6 cellular contexts compared by ENCODE assay signal in genomic region chr7:101154693-101155102, GRCh38. TPM values are rescaled to one million over a fixed set of nuclear protein-coding genes. Genes with fewer than 3 reads are reported as not detected.
DNase-seq lines count a peak whose midpoint lies in the region; ATAC-seq and TF ChIP-seq lines count a peak whose summit lies in the region.

No MANE protein-coding gene starts in this region.

- no peaks in the 10 kb centered on the region for H3K27me3 ChIP-seq in NT2/D1 (ENCODE audit: insufficient read depth, insufficient read length)

- peak overlapping the region; percentile 78 for H3K27ac Mint-ChIP-seq in type B pancreatic cell

- ATAC-seq in GM21515 (IDR thresholded peaks at IDR 0.05; ENCODE audit: unreplicated experiment) (peak; percentile 29), left cardiac atrium (peak; percentile 42 to 53), GM19395 (IDR thresholded peaks at IDR 0.05; ENCODE audit: unreplicated experiment) (no peak)

- peak overlapping the region; percentile 57 for H3K4me3 ChIP-seq in NT2/D1 (ENCODE audit: insufficient read length, low read depth)

- peaks cover 11% of the 10 kb centered on the region for H3K4me1 Mint-ChIP-seq in type B pancreatic cell (ENCODE audit: unreplicated experiment)

- H3K9ac ChIP-seq in NT2/D1 (ENCODE audit: insufficient read length, low read depth) = peak overlapping the region; percentile 81

- peaks cover 10% of the 10 kb centered on the region for H3K36me3 Mint-ChIP-seq in type B pancreatic cell

- no peaks in the 10 kb centered on the region for H3K9me3 Mint-ChIP-seq in type B pancreatic cell

- no peak for TF ChIP-seq CTCF in type B pancreatic cell (conservative IDR thresholded peaks at IDR 0.05)

- peaks cover 28% of the 10 kb centered on the region for H3K36me3 ChIP-seq in NT2/D1 (ENCODE audit: insufficient read depth, insufficient read length, low read length)

- peaks cover 6% of the 10 kb centered on the region; the same call in 1 of the 2 replicates for H3K9me3 ChIP-seq in NT2/D1 (ENCODE audit: insufficient read depth, low read length)

- peaks cover 5% of the 10 kb centered on the region for H3K27me3 Mint-ChIP-seq in type B pancreatic cell

- intact Hi-C loops in left cardiac atrium (cut with DNase I) = no loop called here

- no peak for DNase-seq in NT2/D1 (ENCODE audit: low read depth, low spot score)
- DNase-seq in left cardiac atrium = no peak
- no peak for DNase-seq in type B pancreatic cell (ENCODE audit: extremely low spot score, unreplicated experiment)
- DNase-seq in stimulated activated CD4-positive, alpha-beta T cell treated with anti-CD3 and anti-CD28 coated beads, Interleukin-12 subunit alpha, Interleukin-12 subunit beta, amount 100 ng/mL, for 4 hours = no peak

- H3K4me1 ChIP-seq in NT2/D1 (ENCODE audit: insufficient read depth, insufficient read length) = peaks cover 4% of the 10 kb centered on the region

- peak overlapping the region; percentile 88 for H3K4me3 Mint-ChIP-seq in type B pancreatic cell

RNA-seq across cellular contexts. Expression of gene AP1S1, which starts 0.4 kb away (rescaled TPM):
- 10 to 100 TPM; 14.9 to 18.9 TPM for total RNA-seq in left cardiac atrium
- total RNA-seq in type B pancreatic cell (ENCODE audit: low replicate concordance) = 59.8 and 98.8 TPM in 2 replicates

RNA-seq across cellular contexts. Expression of gene VGF, which starts 10.7 kb away (rescaled TPM):
- total RNA-seq in left cardiac atrium (not detected), type B pancreatic cell (ENCODE audit: low replicate concordance) (4.2 and 4.4 TPM in 2 replicates)

RNA-seq across cellular contexts. Expression of gene NAT16, which starts 25.4 kb away (rescaled TPM):
- total RNA-seq in left cardiac atrium (not detected), type B pancreatic cell (ENCODE audit: low replicate concordance) (not detected in 2 replicates)

RNA-seq across cellular contexts. Expression of gene SERPINE1, which starts 27.8 kb away (rescaled TPM):
- 10 to 100 TPM in 1 of 2 donors, 1 to 10 TPM in 1; 2.4 to 41.6 TPM for total RNA-seq in left cardiac atrium
- total RNA-seq in type B pancreatic cell (ENCODE audit: low replicate concordance) = 0.14 and 1.5 TPM in 2 replicates

RNA-seq across cellular contexts. Expression of gene MOGAT3, which starts 46.1 kb away (rescaled TPM):
- total RNA-seq in left cardiac atrium (not detected), type B pancreatic cell (ENCODE audit: low replicate concordance) (0.94 and 1.1 TPM in 2 replicates)
